Comparison of ENCODE assay signal across 24 cellular contexts in genomic region chr1:147099192-147099591, GRCh38.
"Had no signal": no experiment of that assay in that cellular context is flagged by ENCODE, and none has a peak within 500 bp of the region (broad histone marks: within the 10 kb centered on the region; RNA-seq: fewer than 3 reads in every experiment).

No MANE protein-coding gene starts in this region.

- H3K27ac Mint-ChIP-seq: activated CD4-positive, alpha-beta T cell treated with anti-CD3 and anti-CD28 coated beads, Interleukin-2, amount 10 ng/mL, durations not matched to agents 24 days and 14 days; activated CD8-positive, alpha-beta T cell treated with anti-CD3 and anti-CD28 coated beads, Interleukin-2, amount 10 ng/mL, durations not matched to agents 7 days and 5 days; activated naive CD4-positive, alpha-beta T cell treated with anti-CD3 and anti-CD28 coated beads for 36 hours; activated naive CD4-positive, alpha-beta T cell treated with anti-CD3 and anti-CD28 coated beads, Interleukin-2, amount 50 U/mL, for 72 hours; activated T-cell treated with anti-CD3 and anti-CD28 coated beads, Interleukin-2, amount 50 U/mL, for 24 hours had no signal

- H3K4me1 Mint-ChIP-seq: activated CD4-positive, alpha-beta T cell treated with anti-CD3 and anti-CD28 coated beads, Interleukin-2, amount 10 ng/mL, durations not matched to agents 24 days and 14 days had no signal

- H3K9me3 Mint-ChIP-seq: activated CD4-positive, alpha-beta T cell treated with anti-CD3 and anti-CD28 coated beads, Interleukin-2, amount 10 ng/mL, durations not matched to agents 24 days and 14 days; activated naive CD4-positive, alpha-beta T cell treated with anti-CD3 and anti-CD28 coated beads for 36 hours; activated naive CD4-positive, alpha-beta T cell treated with anti-CD3 and anti-CD28 coated beads, Interleukin-2, amount 50 U/mL, for 72 hours; activated T-cell treated with anti-CD3 and anti-CD28 coated beads, Interleukin-2, amount 50 U/mL, for 24 hours had no signal

- ATAC-seq: activated CD8-positive, alpha-beta T cell treated with anti-CD3 and anti-CD28 coated beads, Interleukin-2, amount 10 ng/mL, durations not matched to agents 7 days and 5 days; activated naive CD4-positive, alpha-beta T cell treated with anti-CD3 and anti-CD28 coated beads, Interleukin-2, amount 50 U/mL, for 72 hours; body of pancreas had no signal

- DNase-seq: activated CD4-positive, alpha-beta T cell treated with anti-CD3 and anti-CD28 coated beads, Interleukin-2, amount 10 ng/mL, durations not matched to agents 24 days and 14 days; activated CD4-positive, alpha-beta T cell treated with anti-CD3 and anti-CD28 coated beads, Interleukin-2, amount 50 U/mL, for 48 hours; activated CD8-positive, alpha-beta T cell treated with anti-CD3 and anti-CD28 coated beads, Interleukin-2, amount 10 ng/mL, durations not matched to agents 7 days and 5 days; activated gamma-delta T cell treated with Interleukin-2 at 50 U/mL for 16 hours; activated naive CD4-positive, alpha-beta T cell treated with anti-CD3 and anti-CD28 coated beads for 36 hours; activated T-cell treated with anti-CD3 and anti-CD28 coated beads, Interleukin-2, amount 50 U/mL, for 24 hours; adrenal gland; body of pancreas; cerebellar nuclear complex; cortex of kidney; Kasumi-1; NCI-H1105; NCI-H1436 treated with DMSO at 0.1 percent for 48 hours; NCI-H1694 treated with DMSO at 0.1 percent for 48 hours; NCI-H2029; NCI-H2171 treated with DMSO at 0.1 percent for 48 hours; NCI-H2227 treated with DMSO at 0.1 percent for 48 hours; NCI-H524 treated with DMSO at 0.1 percent for 48 hours; PC-9; Right ventricle myocardium superior; T1000 had no signal

- H3K4me3 Mint-ChIP-seq: activated CD4-positive, alpha-beta T cell treated with anti-CD3 and anti-CD28 coated beads, Interleukin-2, amount 10 ng/mL, durations not matched to agents 24 days and 14 days; activated CD8-positive, alpha-beta T cell treated with anti-CD3 and anti-CD28 coated beads, Interleukin-2, amount 10 ng/mL, durations not matched to agents 7 days and 5 days; activated naive CD4-positive, alpha-beta T cell treated with anti-CD3 and anti-CD28 coated beads for 36 hours; activated T-cell treated with anti-CD3 and anti-CD28 coated beads, Interleukin-2, amount 50 U/mL, for 24 hours had no signal

- H3K36me3 Mint-ChIP-seq: activated naive CD4-positive, alpha-beta T cell treated with anti-CD3 and anti-CD28 coated beads, Interleukin-2, amount 50 U/mL, for 72 hours had no signal

- H3K27ac ChIP-seq: adrenal gland, body of pancreas, breast epithelium, PC-9, SK-N-MC had no signal
